ENCODE assay signal across 1 cellular context in the genomic region with DNA sequence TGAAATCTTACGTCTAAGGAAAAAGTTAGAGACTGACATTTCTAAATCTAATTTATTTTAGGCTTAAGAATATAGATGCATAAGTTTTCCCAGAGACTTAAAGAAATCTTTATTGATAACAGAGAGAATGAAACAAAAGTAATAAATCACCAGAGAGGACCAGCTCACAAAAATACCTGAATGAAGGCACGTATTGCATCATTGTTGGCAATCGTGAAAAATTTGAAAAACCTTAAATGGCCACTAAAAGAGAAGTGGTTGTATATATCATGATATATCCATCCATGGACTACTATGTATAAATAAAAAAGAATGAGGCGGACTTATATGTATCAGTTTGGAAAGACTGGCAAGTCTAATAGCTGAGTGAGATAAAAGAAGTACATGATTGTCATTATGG.
TF ChIP-seq lines count a peak whose summit lies in the region.

No MANE protein-coding gene starts in this region.

TF ChIP-seq in endothelial cell of umbilical vein, 7 proteins besides CTCF, POLR2A, EP300 and RAD21:
- TF ChIP-seq MYC (IDR thresholded peaks at IDR 0.05; ENCODE audit: low read depth, low read length): no peak
- TF ChIP-seq POLR2AphosphoS5 (IDR thresholded peaks at IDR 0.05; ENCODE audit: insufficient read depth, low read depth, low read length): no peak
- TF ChIP-seq GATA2 (IDR thresholded peaks at IDR 0.05; ENCODE audit: insufficient read depth, insufficient read length, low read depth, low read length): no peak
- no peak for TF ChIP-seq FOS (IDR thresholded peaks at IDR 0.05; ENCODE audit: borderline replicate concordance, insufficient read depth, low read length)
- no peak for TF ChIP-seq JUN (IDR thresholded peaks at IDR 0.05; ENCODE audit: borderline replicate concordance, insufficient read depth, insufficient read length, low read depth)
- no peak for TF ChIP-seq EZH2 (IDR thresholded peaks at IDR 0.05; ENCODE audit: borderline replicate concordance, low read depth, low read length, severe bottlenecking)
- TF ChIP-seq, protein P1, sequence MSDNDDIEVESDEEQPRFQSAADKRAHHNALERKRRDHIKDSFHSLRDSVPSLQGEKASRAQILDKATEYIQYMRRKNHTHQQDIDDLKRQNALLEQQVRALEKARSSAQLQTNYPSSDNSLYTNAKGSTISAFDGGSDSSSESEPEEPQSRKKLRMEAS (IDR thresholded peaks at IDR 0.05; ENCODE audit: insufficient read depth, insufficient read length): no peak
